ENCODE assay signal across 20 cellular contexts in the genomic region with DNA sequence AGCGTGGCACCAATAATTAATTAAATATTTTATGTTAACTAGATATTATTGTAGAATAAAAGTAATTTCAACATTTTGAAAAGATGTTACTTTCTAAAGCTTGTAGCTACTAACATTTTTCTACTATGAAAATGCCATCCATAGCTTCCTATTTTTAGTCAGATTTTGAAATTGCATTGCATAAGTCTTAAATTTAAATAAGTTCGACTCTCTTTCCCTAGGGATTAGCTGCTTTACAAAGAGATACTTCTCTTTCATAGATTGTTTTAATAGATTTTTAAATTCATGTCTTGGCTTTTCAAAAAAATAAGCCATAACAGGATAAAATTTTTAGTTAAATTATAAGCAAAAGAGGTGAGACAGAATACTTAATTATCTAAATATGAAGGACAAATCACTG.
"Had no signal": no experiment of that assay in that cellular context is flagged by ENCODE, and none has a peak within 500 bp of the region (broad histone marks: within the 10 kb centered on the region; RNA-seq: fewer than 3 reads in every experiment).

No MANE protein-coding gene starts in this region.

- H3K27ac Mint-ChIP-seq: activated B cell treated with CpG ODN at 0.5 μM for 24 hours; activated CD4-positive, alpha-beta T cell treated with anti-CD3 and anti-CD28 coated beads, Interleukin-2, amount 10 ng/mL, durations not matched to agents 24 days and 14 days; activated CD8-positive, alpha-beta memory T cell treated with anti-CD3 and anti-CD28 coated beads, Interleukin-2, amount 10 ng/mL, durations not matched to agents 7 days and 5 days; activated naive CD8-positive, alpha-beta T cell; activated T-cell treated with anti-CD3 and anti-CD28 coated beads, Interleukin-2, amount 50 U/mL, for 24 hours had no signal

- ATAC-seq: activated CD8-positive, alpha-beta memory T cell treated with anti-CD3 and anti-CD28 coated beads, Interleukin-2, amount 10 ng/mL, durations not matched to agents 7 days and 5 days had no signal

- H3K36me3 Mint-ChIP-seq: activated CD8-positive, alpha-beta memory T cell treated with anti-CD3 and anti-CD28 coated beads, Interleukin-2, amount 10 ng/mL, durations not matched to agents 7 days and 5 days; activated naive CD8-positive, alpha-beta T cell had no signal

- DNase-seq: activated B cell treated with CpG ODN at 0.5 μM for 24 hours; activated CD4-positive, alpha-beta T cell treated with anti-CD3 and anti-CD28 coated beads for 1 hour; activated CD4-positive, alpha-beta T cell treated with anti-CD3 and anti-CD28 coated beads, Interleukin-2, amount 10 ng/mL, durations not matched to agents 24 days and 14 days; activated CD4-positive, alpha-beta T cell treated with anti-CD3 and anti-CD28 coated beads, Interleukin-2, amount 50 U/mL, for 48 hours; activated CD8-positive, alpha-beta memory T cell treated with anti-CD3 and anti-CD28 coated beads, Interleukin-2, amount 10 ng/mL, durations not matched to agents 7 days and 5 days; activated effector memory CD4-positive, alpha-beta T cell treated with anti-CD3 and anti-CD28 coated beads, Interleukin-2, amount 50 U/mL, for 16 hours; activated naive CD4-positive, alpha-beta T cell treated with Interleukin-2 at 50 U/mL for 16 hours; activated T-cell treated with anti-CD3 and anti-CD28 coated beads, Interleukin-2, amount 50 U/mL, for 24 hours; brain microvascular endothelial cell; MV-4-11; NCI-H1105; NCI-H1436; NCI-H1694 treated with DMSO at 0.1 percent for 48 hours; NCI-H2029 treated with DMSO at 0.1 percent for 48 hours; NCI-H510A treated with DMSO at 0.1 percent for 48 hours; NCI-H69; NK-92 treated with Interleukin-12 subunit alpha and Interleukin-12 subunit beta, amount 100 ng/mL, for 24 hours; SIG-M5; SW 1271 had no signal

- H3K9me3 Mint-ChIP-seq: activated B cell treated with CpG ODN at 0.5 μM for 24 hours had no signal
